In the genomic region with DNA sequence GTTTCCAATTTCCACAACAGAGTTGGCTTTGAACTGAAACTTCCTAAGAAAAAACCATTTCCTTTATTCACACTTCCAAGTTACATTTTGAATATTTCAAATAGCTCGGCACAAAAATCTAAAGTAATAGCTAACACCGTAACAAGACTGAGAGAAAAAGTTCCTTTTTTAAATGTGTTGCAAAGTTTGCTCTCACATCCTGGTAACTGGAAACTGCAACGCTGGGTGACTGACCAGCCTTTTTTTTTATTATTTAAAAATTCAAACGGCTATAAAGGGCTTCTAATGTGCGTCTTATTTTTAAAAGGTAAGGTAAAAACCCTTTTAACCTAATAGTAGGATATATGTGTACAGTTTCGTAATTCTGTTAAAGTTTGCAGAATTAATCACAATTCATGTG, we compare ENCODE assay signal across 8 cellular contexts. TPM values are rescaled to one million over a fixed set of nuclear protein-coding genes. Genes with fewer than 3 reads are reported as not detected.
DNase-seq lines count a peak whose midpoint lies in the region; ATAC-seq and TF ChIP-seq lines count a peak whose summit lies in the region.

No MANE protein-coding gene starts in this region.

- ATAC-seq in SK-N-SH treated with all-trans-retinoic acid at 6 μM for 48 hours = no peak
- no peak for ATAC-seq in HG02973 (IDR thresholded peaks at IDR 0.05; ENCODE audit: unreplicated experiment)
- no peak for ATAC-seq in GM19463 (IDR thresholded peaks at IDR 0.05; ENCODE audit: unreplicated experiment)

- peak overlapping the region; percentile 86 to 99 (median 95) for H3K27ac ChIP-seq in sigmoid colon

- H3K4me3 ChIP-seq in H7 (ENCODE audit: insufficient read depth, low read depth, low read length) (peak overlapping the region; percentile 89), sigmoid colon (peak overlapping the region; percentile 66 to 97 (median 74))

- H3K9me3 ChIP-seq in sigmoid colon = no peaks in the 10 kb centered on the region

- TF ChIP-seq CTCF in sigmoid colon (IDR thresholded peaks at IDR 0.05) = no peak

- TF ChIP-seq POLR2A in sigmoid colon (IDR thresholded peaks at IDR 0.05) = no peak

- no peak for TF ChIP-seq EP300 in sigmoid colon (IDR thresholded peaks at IDR 0.05)

- 3 to 21% methylated on average over 6 of the region's 6 CpGs for WGBS in sigmoid colon, 2 donors

- intact Hi-C loops in sigmoid colon (cut with DNase I) = loop anchor here (5.0 kb wide), 4 partner anchors 64 to 284 kb away; a partner anchor contains a TSS

- H3K27me3 ChIP-seq in H7 (ENCODE audit: control insufficient read depth, insufficient read depth, low read length) (no peaks in the 10 kb centered on the region), sigmoid colon (no peaks in the 10 kb centered on the region)

- H3K36me3 ChIP-seq in H7 (replicated peaks; ENCODE audit: control insufficient read depth, insufficient read depth, low read length) (no peaks in the 10 kb centered on the region), sigmoid colon (no peaks in the 10 kb centered on the region)

- DNase-seq in H7 (no peak), fibroblast of peridontal ligament (ENCODE audit: extremely low read depth) (peak; percentile 27), sigmoid colon (no peak), T-helper 9 cell (no peak), GM19240 (ENCODE audit: insufficient read length, low spot score) (no peak)

- peaks cover 0 to 63% (median 53%) of the 10 kb centered on the region in 4 donors for H3K4me1 ChIP-seq in sigmoid colon

TF ChIP-seq in SK-N-SH treated with all-trans-retinoic acid at 6 μM for 48 hours, 23 proteins besides CTCF, POLR2A, EP300 and RAD21:
- TF ChIP-seq, protein P1, sequence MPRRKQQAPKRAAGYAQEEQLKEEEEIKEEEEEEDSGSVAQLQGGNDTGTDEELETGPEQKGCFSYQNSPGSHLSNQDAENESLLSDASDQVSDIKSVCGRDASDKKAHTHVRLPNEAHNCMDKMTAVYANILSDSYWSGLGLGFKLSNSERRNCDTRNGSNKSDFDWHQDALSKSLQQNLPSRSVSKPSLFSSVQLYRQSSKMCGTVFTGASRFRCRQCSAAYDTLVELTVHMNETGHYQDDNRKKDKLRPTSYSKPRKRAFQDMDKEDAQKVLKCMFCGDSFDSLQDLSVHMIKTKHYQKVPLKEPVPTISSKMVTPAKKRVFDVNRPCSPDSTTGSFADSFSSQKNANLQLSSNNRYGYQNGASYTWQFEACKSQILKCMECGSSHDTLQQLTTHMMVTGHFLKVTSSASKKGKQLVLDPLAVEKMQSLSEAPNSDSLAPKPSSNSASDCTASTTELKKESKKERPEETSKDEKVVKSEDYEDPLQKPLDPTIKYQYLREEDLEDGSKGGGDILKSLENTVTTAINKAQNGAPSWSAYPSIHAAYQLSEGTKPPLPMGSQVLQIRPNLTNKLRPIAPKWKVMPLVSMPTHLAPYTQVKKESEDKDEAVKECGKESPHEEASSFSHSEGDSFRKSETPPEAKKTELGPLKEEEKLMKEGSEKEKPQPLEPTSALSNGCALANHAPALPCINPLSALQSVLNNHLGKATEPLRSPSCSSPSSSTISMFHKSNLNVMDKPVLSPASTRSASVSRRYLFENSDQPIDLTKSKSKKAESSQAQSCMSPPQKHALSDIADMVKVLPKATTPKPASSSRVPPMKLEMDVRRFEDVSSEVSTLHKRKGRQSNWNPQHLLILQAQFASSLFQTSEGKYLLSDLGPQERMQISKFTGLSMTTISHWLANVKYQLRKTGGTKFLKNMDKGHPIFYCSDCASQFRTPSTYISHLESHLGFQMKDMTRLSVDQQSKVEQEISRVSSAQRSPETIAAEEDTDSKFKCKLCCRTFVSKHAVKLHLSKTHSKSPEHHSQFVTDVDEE (CRISPR knock-in tag; IDR thresholded peaks at IDR 0.05) = no peak
- TF ChIP-seq, protein P2, sequence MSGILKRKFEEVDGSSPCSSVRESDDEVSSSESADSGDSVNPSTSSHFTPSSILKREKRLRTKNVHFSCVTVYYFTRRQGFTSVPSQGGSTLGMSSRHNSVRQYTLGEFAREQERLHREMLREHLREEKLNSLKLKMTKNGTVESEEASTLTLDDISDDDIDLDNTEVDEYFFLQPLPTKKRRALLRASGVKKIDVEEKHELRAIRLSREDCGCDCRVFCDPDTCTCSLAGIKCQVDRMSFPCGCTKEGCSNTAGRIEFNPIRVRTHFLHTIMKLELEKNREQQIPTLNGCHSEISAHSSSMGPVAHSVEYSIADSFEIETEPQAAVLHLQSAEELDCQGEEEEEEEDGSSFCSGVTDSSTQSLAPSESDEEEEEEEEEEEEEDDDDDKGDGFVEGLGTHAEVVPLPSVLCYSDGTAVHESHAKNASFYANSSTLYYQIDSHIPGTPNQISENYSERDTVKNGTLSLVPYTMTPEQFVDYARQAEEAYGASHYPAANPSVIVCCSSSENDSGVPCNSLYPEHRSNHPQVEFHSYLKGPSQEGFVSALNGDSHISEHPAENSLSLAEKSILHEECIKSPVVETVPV (CRISPR knock-in tag; IDR thresholded peaks at IDR 0.05) = peak; percentile 11; the same call in 1 of the 2 replicates
TF ChIP-seq in SK-N-SH treated with all-trans-retinoic acid at 6 μM for 48 hours: peak in this region for 1.

RNA-seq across cellular contexts. Expression of a gene that starts 1.7 kb away (rescaled TPM):
- total RNA-seq in H7 (2014; rRNA removed; shearing (Covaris generic)) = 71.6 and 72.1 TPM in 2 replicates
- 10 to 100 TPM; 63.7 to 82.0 (median 72.5) TPM for total RNA-seq in sigmoid colon
- polyA plus RNA-seq in sigmoid colon = 10 to 100 TPM; 16.1 to 19.9 (median 16.2) TPM
